ENCODE assay signal across 1 cellular context in genomic region chr1:192186197-192186596, GRCh38.
TF ChIP-seq lines count a peak whose summit lies in the region.

No MANE protein-coding gene starts in this region.

TF ChIP-seq in IMR-90, 13 proteins besides CTCF, POLR2A, EP300 and RAD21:
- no peak for TF ChIP-seq MXI1 (IDR thresholded peaks at IDR 0.05; ENCODE audit: borderline replicate concordance, low read depth, low read length)
- no peak for TF ChIP-seq USF2 (IDR thresholded peaks at IDR 0.05; ENCODE audit: low read depth, low read length)
- no peak for TF ChIP-seq RCOR1 (IDR thresholded peaks at IDR 0.05; ENCODE audit: insufficient replicate concordance, low read length)
- TF ChIP-seq CHD1 (IDR thresholded peaks at IDR 0.05; ENCODE audit: low read depth, low read length) = no peak
- TF ChIP-seq MAFK (IDR thresholded peaks at IDR 0.05; ENCODE audit: low read depth, low read length) = no peak
- no peak for TF ChIP-seq BHLHE40 (IDR thresholded peaks at IDR 0.05; ENCODE audit: low read depth, low read length)
- no peak for TF ChIP-seq MAZ (IDR thresholded peaks at IDR 0.05; ENCODE audit: borderline replicate concordance, low read depth, low read length)
- TF ChIP-seq ELK1 (IDR thresholded peaks at IDR 0.05; ENCODE audit: borderline replicate concordance, low read depth, low read length) = no peak
- TF ChIP-seq CEBPB (IDR thresholded peaks at IDR 0.05; ENCODE audit: low read depth, low read length) = no peak
